Comparison of ENCODE assay signal across 8 cellular contexts in the genomic region with DNA sequence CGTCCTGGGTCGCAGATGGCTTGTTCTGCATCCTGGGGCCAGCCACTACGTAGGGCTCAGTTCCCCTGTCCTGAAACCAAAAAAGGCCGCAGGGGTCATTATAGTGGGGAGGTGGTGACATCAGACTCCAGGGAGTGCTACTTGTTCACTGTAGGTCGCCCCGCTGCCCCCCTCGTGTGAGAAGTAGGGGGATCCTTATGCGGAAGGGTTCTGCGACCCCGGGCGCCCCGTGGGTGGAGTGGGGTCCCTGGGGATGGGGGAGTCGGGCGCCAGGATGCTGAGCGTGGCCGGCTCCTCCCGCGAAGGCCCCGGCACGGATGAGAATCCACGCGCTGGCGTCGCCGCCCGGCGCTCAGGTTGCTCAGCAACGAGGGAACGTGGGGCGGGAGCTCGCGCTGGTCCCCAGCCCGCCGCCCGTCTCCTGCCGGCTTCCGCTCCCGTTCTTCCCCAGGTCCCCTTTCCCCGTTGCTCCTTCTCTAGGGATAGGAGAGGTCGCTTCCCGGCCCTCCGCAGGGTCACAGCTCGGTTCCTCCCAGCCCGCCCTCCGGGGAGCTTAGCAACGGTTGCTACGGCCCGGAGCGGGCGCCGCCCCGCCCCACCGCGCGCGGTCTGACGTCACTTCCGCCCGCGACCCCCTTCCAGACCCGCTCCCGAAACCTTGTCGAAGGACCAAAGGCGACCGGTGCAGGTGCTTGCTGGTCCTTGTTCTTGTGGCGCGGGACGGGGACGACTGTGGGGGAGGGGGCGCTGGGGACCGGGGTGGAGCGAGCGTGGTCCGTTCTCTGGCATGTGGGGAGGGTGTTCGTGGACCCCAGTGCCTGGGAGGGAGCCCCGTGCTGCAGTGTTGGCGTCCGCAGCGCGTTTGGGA. TPM values are rescaled to one million over a fixed set of nuclear protein-coding genes. Genes with fewer than 3 reads are reported as not detected.
A peak's percentile ranks its signal among the peaks of the same experiment; 100 is the strongest.
DNase-seq lines count a peak whose midpoint lies in the region; ATAC-seq, FAIRE-seq and TF ChIP-seq lines count a peak whose summit lies in the region.

A gene with protein sequence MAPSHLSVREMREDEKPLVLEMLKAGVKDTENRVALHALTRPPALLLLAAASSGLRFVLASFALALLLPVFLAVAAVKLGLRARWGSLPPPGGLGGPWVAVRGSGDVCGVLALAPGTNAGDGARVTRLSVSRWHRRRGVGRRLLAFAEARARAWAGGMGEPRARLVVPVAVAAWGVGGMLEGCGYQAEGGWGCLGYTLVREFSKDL (plus strand): TSS at position 618 of the 868 bp plus-strand sequence. CDS start 521 bp downstream, outside the sequence.

- no peaks in the 10 kb centered on the region for H3K36me3 ChIP-seq in kidney (ENCODE audit: control insufficient read depth in 1 of 2, insufficient read depth in 2 of 2, low read length in 2 of 2)

- TF ChIP-seq CTCF in C4-2B (conservative IDR thresholded peaks at IDR 0.05) (no peak), WI38 (IDR thresholded peaks at IDR 0.05; ENCODE audit: low read depth, low read length) (no peak), cardiac fibroblast (IDR thresholded peaks at IDR 0.05; ENCODE audit: low read depth, low read length) (no peak), kidney (IDR thresholded peaks at IDR 0.05; ENCODE audit: borderline replicate concordance, extremely low read depth, insufficient read depth) (no peak)

- H3K9ac ChIP-seq in kidney (ENCODE audit: low read length in 2 of 2) = peak within 1 kb of the TSS; percentile 48 to 51

- H3K4me1 ChIP-seq in kidney (ENCODE audit: control insufficient read depth in 1 of 2, insufficient read depth in 1 of 2, low read depth in 1 of 2, low read length in 2 of 2) = peaks cover 5 to 25% of the 10 kb centered on the region in 2 donors

- FAIRE-seq in kidney (lab: Jason Lieb, UNC) = no peak

- ATAC-seq in GM21423 (IDR thresholded peaks at IDR 0.05; ENCODE audit: unreplicated experiment) (peak; percentile 56), GM21367 (IDR thresholded peaks at IDR 0.05; ENCODE audit: unreplicated experiment) (no peak)

- DNase-seq in NCI-H1694 (lab: John Stamatoyannopoulos, UW) (peak; percentile 64), cardiac fibroblast (ENCODE audit: low read depth in 2 of 2) (peak; percentile 55 to 70), kidney (peak; percentile 86)
- peak; percentile 39 to 61 for DNase-seq in stimulated activated CD4-positive, alpha-beta T cell treated with anti-CD3 and anti-CD28 coated beads, Interleukin-1b, Interleukin-23, amount 100 ng/mL, for 4 hours (ENCODE audit: low read depth in 2 of 2)

- peak within 1 kb of the TSS; percentile 82 for H3K27ac ChIP-seq in C4-2B
- peak within 1 kb of the TSS; percentile 71 to 85 for H3K27ac ChIP-seq in kidney (ENCODE audit: low read depth in 2 of 2, low read length in 2 of 2)

- intact Hi-C loops in kidney (cut with DNase I) = no loop called here

- peak within 1 kb of the TSS; percentile 72 for H3K4me3 ChIP-seq in WI38 (ENCODE audit: low read depth, low read length)
- H3K4me3 ChIP-seq in cardiac fibroblast (replicated peaks in 1 of 2; ENCODE audit: low read depth in 2 of 2, low read length in 2 of 2) = peak within 1 kb of the TSS; percentile 61 to 63
- H3K4me3 ChIP-seq in kidney (ENCODE audit: low read length in 2 of 2) = peak within 1 kb of the TSS; percentile 48 to 58

- H3K9me3 ChIP-seq in kidney (ENCODE audit: control insufficient read depth in 1 of 2, low read length in 2 of 2) = no peaks in the 10 kb centered on the region

RNA-seq across cellular contexts. Expression of the gene that starts here (rescaled TPM):
- total RNA-seq in kidney = 42.6 TPM
- polyA plus RNA-seq in kidney (ENCODE audit: insufficient read depth, low read depth, low replicate concordance) = 45.0 TPM
